ENCODE assay signal across 8 cellular contexts in genomic region chr11:450809-451451, GRCh38. TPM values are rescaled to one million over a fixed set of nuclear protein-coding genes. Genes with fewer than 3 reads are reported as not detected.
DNase-seq lines count a peak whose midpoint lies in the region; ATAC-seq and TF ChIP-seq lines count a peak whose summit lies in the region.

No MANE protein-coding gene starts in this region.

- no peaks in the 10 kb centered on the region for H3K36me3 Mint-ChIP-seq in neural crest cell (ENCODE audit: low read depth)

- peak overlapping the region; percentile 76 to 97 (median 92) for H3K27ac ChIP-seq in Peyer's patch
- peak overlapping the region; percentile 68 to 98 (median 96) for H3K27ac ChIP-seq in stomach

- 2 to 8% (median 3%) methylated on average over 25 to 46 of the region's 46 CpGs for WGBS in stomach, 5 donors

- intact Hi-C loops in stomach (cut with DNase I; ENCODE audit: low total_unique reads), result no loop called here

- peaks cover 0 to 32% (median 10%) of the 10 kb centered on the region in 4 donors for H3K4me1 ChIP-seq in Peyer's patch
- H3K4me1 ChIP-seq in stomach, result peaks cover 25 to 44% (median 42%) of the 10 kb centered on the region in 4 donors

- H3K27me3 ChIP-seq in Peyer's patch (no peaks in the 10 kb centered on the region), stomach (no peaks in the 10 kb centered on the region)

- H3K4me3 ChIP-seq in Peyer's patch (peak overlapping the region; percentile 80 to 99 (median 93)), fibroblast of pulmonary artery (replicated peaks; ENCODE audit: low read depth, low read length) (peak overlapping the region; percentile 68), stomach (peak overlapping the region; percentile 86 to 100 (median 98))

- no peaks in the 10 kb centered on the region for H3K9me3 Mint-ChIP-seq in neural crest cell

- ATAC-seq in GM18870 (IDR thresholded peaks at IDR 0.05; ENCODE audit: unreplicated experiment), result no peak

- peak; percentile 51 for TF ChIP-seq CTCF in GM12872 (IDR thresholded peaks at IDR 0.05; ENCODE audit: insufficient read depth, low read depth, low read length)
- peak in 4 of 6 experiments; percentile 36 to 72 (median 48) for TF ChIP-seq CTCF in Peyer's patch (IDR thresholded peaks at IDR 0.05)
- no peak for TF ChIP-seq CTCF in fibroblast of pulmonary artery (IDR thresholded peaks at IDR 0.05; ENCODE audit: low read length, missing control alignments)
- TF ChIP-seq CTCF in neural crest cell (conservative IDR thresholded peaks at IDR 0.05), result peak; percentile 48
- TF ChIP-seq CTCF in stomach (IDR thresholded peaks at IDR 0.05), result peak in 2 of 7 experiments; percentile 6 to 15

- H3K4me1 Mint-ChIP-seq in neural crest cell, result peaks cover 19% of the 10 kb centered on the region

- H3K27ac Mint-ChIP-seq in neural crest cell (ENCODE audit: unreplicated experiment), result peak overlapping the region; percentile 88

- H3K4me3 Mint-ChIP-seq in neural crest cell, result peak overlapping the region; percentile 94

- TF ChIP-seq POLR2A in Peyer's patch (IDR thresholded peaks at IDR 0.05) (no peak), stomach (IDR thresholded peaks at IDR 0.05) (no peak)

- H3K36me3 ChIP-seq in Peyer's patch (peaks cover 0 to 15% (median 0%) of the 10 kb centered on the region in 3 donors), stomach (peaks cover 0 to 35% (median 29%) of the 10 kb centered on the region in 4 donors)

- no peak for TF ChIP-seq EP300 in stomach (IDR thresholded peaks at IDR 0.05)

- H3K9me3 ChIP-seq in Peyer's patch (no peaks in the 10 kb centered on the region), stomach (no peaks in the 10 kb centered on the region)

- H3K27me3 Mint-ChIP-seq in neural crest cell (ENCODE audit: low read depth), result no peaks in the 10 kb centered on the region

- DNase-seq in HS-27A (ENCODE audit: low read depth), result peak; percentile 23
- peak; percentile 86 to 93 (median 86) for DNase-seq in Peyer's patch
- DNase-seq in activated T-helper 9 cell treated with anti-CD3 and anti-CD28 coated beads, Interleukin-2, amount 50 U/mL, for 16 hours (ENCODE audit: low read depth), result peak; percentile 68
- DNase-seq in fibroblast of pulmonary artery (ENCODE audit: low read depth), result peak; percentile 63
- peak; percentile 47 for DNase-seq in neural crest cell (ENCODE audit: low read depth, low spot score)
- peak; percentile 68 for DNase-seq in stomach

RNA-seq across cellular contexts. Expression of gene PTDSS2, which starts 0.9 kb away (rescaled TPM):
- total RNA-seq in Peyer's patch (10 to 100 TPM; 21.0 to 42.7 (median 31.7) TPM), neural crest cell (51.2 and 52.4 TPM in 2 replicates), stomach (100 to 1,000 TPM in 2 of 5 donors, 10 to 100 TPM in 3; 16.5 to 264 (median 59.0) TPM)
- 10 to 100 TPM; 11.6 to 24.3 (median 22.3) TPM for polyA plus RNA-seq in stomach

RNA-seq across cellular contexts. Expression of gene ANO9, which starts 9.1 kb away (rescaled TPM):
- total RNA-seq in Peyer's patch, result 100 to 1,000 TPM; 161 to 474 (median 254) TPM
- not detected in 2 replicates for total RNA-seq in neural crest cell
- 100 to 1,000 TPM in 1 of 5 donors, 10 to 100 TPM in 3, 1 to 10 TPM in 1; 5.7 to 208 (median 40.2) TPM for total RNA-seq in stomach
- polyA plus RNA-seq in stomach, result 10 to 100 TPM in 2 of 3 donors, 1 to 10 TPM in 1; 9.8 to 37.6 (median 12.8) TPM

RNA-seq across cellular contexts. Expression of gene SIGIRR, which starts 36.1 kb away (rescaled TPM):
- total RNA-seq in Peyer's patch, result 100 to 1,000 TPM in 3 of 4 donors, 10 to 100 TPM in 1; 82.3 to 143 (median 111) TPM
- 14.5 and 15.9 TPM in 2 replicates for total RNA-seq in neural crest cell
- 100 to 1,000 TPM in 3 of 5 donors, 10 to 100 TPM in 2; 11.4 to 325 (median 110) TPM for total RNA-seq in stomach
- polyA plus RNA-seq in stomach, result 100 to 1,000 TPM; 110 to 227 (median 164) TPM

RNA-seq across cellular contexts. Expression of gene RNH1, which starts 56.1 kb away (rescaled TPM):
- total RNA-seq in Peyer's patch, result 100 to 1,000 TPM; 130 to 157 (median 137) TPM
- 69.2 and 71.1 TPM in 2 replicates for total RNA-seq in neural crest cell
- total RNA-seq in stomach, result 100 to 1,000 TPM in 4 of 5 donors, 10 to 100 TPM in 1; 61.3 to 260 (median 137) TPM
- 100 to 1,000 TPM in 2 of 3 donors, 10 to 100 TPM in 1; 95.3 to 149 (median 106) TPM for polyA plus RNA-seq in stomach

RNA-seq across cellular contexts. Expression of gene PKP3, which starts 56.9 kb away (rescaled TPM):
- 100 to 1,000 TPM in 3 of 4 donors, 10 to 100 TPM in 1; 95.7 to 254 (median 202) TPM for total RNA-seq in Peyer's patch
- 0.42 and 1.7 TPM in 2 replicates for total RNA-seq in neural crest cell
- total RNA-seq in stomach, result 100 to 1,000 TPM in 3 of 5 donors, 10 to 100 TPM in 2; 26.3 to 356 (median 141) TPM
- polyA plus RNA-seq in stomach, result 10 to 100 TPM; 31.1 to 94.5 (median 41.7) TPM

Comparison
In these comparisons a context has a peak if more than half of its experiments do, and no peak if none do; other contexts are left out.
1. DNase-seq: peak in every context shown above with its lines; median percentile 86 in Peyer's patch; 68 in activated T-helper 9 cell treated with anti-CD3 and anti-CD28 coated beads, Interleukin-2, amount 50 U/mL, for 16 hours; 68 in stomach; 63 in fibroblast of pulmonary artery; 47 in neural crest cell; 23 in HS-27A.